In genomic region chr2:105338020-105338385, GRCh38 we compare ENCODE assay signal across 7 cellular contexts. TPM values are rescaled to one million over a fixed set of nuclear protein-coding genes. Genes with fewer than 3 reads are reported as not detected.
DNase-seq lines count a peak whose midpoint lies in the region; ATAC-seq and TF ChIP-seq lines count a peak whose summit lies in the region.

No MANE protein-coding gene starts in this region.

- H3K9me3 ChIP-seq in WERI-Rb-1 (ENCODE audit: severe bottlenecking) (no peaks in the 10 kb centered on the region), right cardiac atrium (ENCODE audit: control insufficient read depth, low read length) (no peaks in the 10 kb centered on the region)

- peaks cover 2% of the 10 kb centered on the region for H3K4me1 ChIP-seq in right cardiac atrium (ENCODE audit: control insufficient read depth, insufficient read depth, low read length)

- peak overlapping the region; percentile 99 for H3K27ac Mint-ChIP-seq in stimulated activated memory B cell treated with anti-CD40 and anti-IgM and Interleukin-4, amounts not matched to agents 10 μg/mL and 1 μg/mL and 100 μg/mL, for 72 hours

- H3K36me3 Mint-ChIP-seq in stimulated activated memory B cell treated with anti-CD40 and anti-IgM and Interleukin-4, amounts not matched to agents 10 μg/mL and 1 μg/mL and 100 μg/mL, for 72 hours = peaks cover 11% of the 10 kb centered on the region

- peaks cover 38% of the 10 kb centered on the region for H3K36me3 ChIP-seq in WERI-Rb-1

- ATAC-seq in GM18873 (IDR thresholded peaks at IDR 0.05; ENCODE audit: low FRiP score, unreplicated experiment) (peak; percentile 1), HG02852 (IDR thresholded peaks at IDR 0.05; ENCODE audit: unreplicated experiment) (peak; percentile 10), right cardiac atrium (peak in 1 of 2 donors; percentile 8)
- no peak for ATAC-seq in stimulated activated memory B cell treated with anti-CD40 and anti-IgM and Interleukin-4, amounts not matched to agents 10 μg/mL and 1 μg/mL and 100 μg/mL, for 72 hours
- ATAC-seq in activated CD4-positive, CD25-positive, alpha-beta regulatory T cell treated with anti-CD3 and anti-CD28 coated beads, Interleukin-2, amount 50 U/mL, for 24 hours = no peak

- no peaks in the 10 kb centered on the region for H3K9me3 Mint-ChIP-seq in stimulated activated memory B cell treated with anti-CD40 and anti-IgM and Interleukin-4, amounts not matched to agents 10 μg/mL and 1 μg/mL and 100 μg/mL, for 72 hours

- DNase-seq in WERI-Rb-1 (no peak), right cardiac atrium (no peak), COLO829 (ENCODE audit: low spot score) (no peak)

- no peaks in the 10 kb centered on the region for H3K27me3 Mint-ChIP-seq in stimulated activated memory B cell treated with anti-CD40 and anti-IgM and Interleukin-4, amounts not matched to agents 10 μg/mL and 1 μg/mL and 100 μg/mL, for 72 hours

- intact Hi-C loops in right cardiac atrium (cut with DNase I) = no loop called here

- TF ChIP-seq CTCF in WERI-Rb-1 (IDR thresholded peaks at IDR 0.05; ENCODE audit: low read depth, low read length) = no peak

- peak overlapping the region; percentile 100 for H3K4me3 Mint-ChIP-seq in stimulated activated memory B cell treated with anti-CD40 and anti-IgM and Interleukin-4, amounts not matched to agents 10 μg/mL and 1 μg/mL and 100 μg/mL, for 72 hours

- no peaks in the 10 kb centered on the region for H3K27me3 ChIP-seq in WERI-Rb-1 (ENCODE audit: insufficient read depth, low read depth, severe bottlenecking)
- H3K27me3 ChIP-seq in right cardiac atrium (ENCODE audit: control insufficient read depth, insufficient read depth) = no peaks in the 10 kb centered on the region

- H3K4me3 ChIP-seq in WERI-Rb-1 (ENCODE audit: low read depth, low read length) = peak overlapping the region; percentile 100
- peak overlapping the region; percentile 96 for H3K4me3 ChIP-seq in right cardiac atrium (ENCODE audit: low read length)

- H3K27ac ChIP-seq in WERI-Rb-1 (peak overlapping the region; percentile 99), right cardiac atrium (ENCODE audit: low read length) (peak overlapping the region; percentile 94)

- WGBS in right cardiac atrium = 9% methylated on average over 5 of the region's 5 CpGs

- peaks cover 13% of the 10 kb centered on the region for H3K4me1 Mint-ChIP-seq in stimulated activated memory B cell treated with anti-CD40 and anti-IgM and Interleukin-4, amounts not matched to agents 10 μg/mL and 1 μg/mL and 100 μg/mL, for 72 hours

RNA-seq across cellular contexts. Expression of gene C2orf49, which starts 0.7 kb away (rescaled TPM):
- 10 to 100 TPM; 13.2 to 20.3 (median 17.0) TPM for total RNA-seq in right cardiac atrium
- polyA plus RNA-seq in right cardiac atrium = 15.8 TPM

RNA-seq across cellular contexts. Expression of gene TGFBRAP1, which starts 8.5 kb away (rescaled TPM):
- 10 to 100 TPM in 3 of 4 donors, 1 to 10 TPM in 1; 9.9 to 12.5 (median 11.8) TPM for total RNA-seq in right cardiac atrium
- 3.6 TPM for polyA plus RNA-seq in right cardiac atrium

Comparison
In these comparisons a context has a peak if more than half of its experiments do, and no peak if none do; other contexts are left out.
1. ATAC-seq: peak in GM18873 (single experiment) and HG02852 (single experiment); none in stimulated activated memory B cell treated with anti-CD40 and anti-IgM and Interleukin-4, amounts not matched to agents 10 μg/mL and 1 μg/mL and 100 μg/mL, for 72 hours (single experiment) and activated CD4-positive, CD25-positive, alpha-beta regulatory T cell treated with anti-CD3 and anti-CD28 coated beads, Interleukin-2, amount 50 U/mL, for 24 hours (0 of 2).